7 cellular contexts compared by ENCODE assay signal in genomic region chrX:118347131-118347530, GRCh38. TPM values are rescaled to one million over a fixed set of nuclear protein-coding genes. Genes with fewer than 3 reads are reported as not detected.
DNase-seq lines count a peak whose midpoint lies in the region; FAIRE-seq and TF ChIP-seq lines count a peak whose summit lies in the region.

No MANE protein-coding gene starts in this region.

- DNase-seq in NCI-H460 (ENCODE audit: extremely low read depth, low read depth) (peak; percentile 14), bronchial epithelial cell (ENCODE audit: low read depth) (peak; percentile 74), medulla oblongata (ENCODE audit: extremely low spot score) (peak; percentile 25), COLO668 (lab: John Stamatoyannopoulos, UW; ENCODE audit: unreplicated experiment) (no peak), activated gamma-delta T cell (lab: John Stamatoyannopoulos, UW) (no peak)
- DNase-seq in stimulated activated CD4-positive, alpha-beta T cell treated with anti-CD3 and anti-CD28 coated beads, Interleukin-4, amount 100 ng/mL, for 1 hour: no peak

- H3K4me3 ChIP-seq in GM12875 (ENCODE audit: low read depth, low read length) (peak overlapping the region; percentile 80), bronchial epithelial cell (ENCODE audit: low read depth, low read length) (peak overlapping the region; percentile 65)

- no peak for TF ChIP-seq CTCF in GM12875 (IDR thresholded peaks at IDR 0.05; ENCODE audit: borderline replicate concordance, insufficient read depth, low read depth, low read length)
- no peak for TF ChIP-seq CTCF in bronchial epithelial cell (IDR thresholded peaks at IDR 0.05; ENCODE audit: insufficient read depth, low read length, severe bottlenecking)

- H3K36me3 ChIP-seq in bronchial epithelial cell (ENCODE audit: control insufficient read depth, insufficient read depth, low read length): no peaks in the 10 kb centered on the region

- FAIRE-seq in bronchial epithelial cell (lab: Jason Lieb, UNC): peak; percentile 52

- H3K27me3 ChIP-seq in bronchial epithelial cell (ENCODE audit: control insufficient read depth, insufficient read depth, low read length): no peaks in the 10 kb centered on the region

RNA-seq across cellular contexts. Expression of gene WDR44, which starts 1.2 kb away (rescaled TPM):
- 18.0 and 21.7 TPM in 2 replicates for total RNA-seq in NCI-H460 (2014; rRNA removed; shearing (Covaris generic))
- polyA plus RNA-seq in NCI-H460 (2014; cell fraction: nucleus; rRNA removed): 8.3 and 11.1 TPM in 2 replicates
- total RNA-seq in bronchial epithelial cell: 7.1 and 9.7 TPM in 2 replicates

Comparison
In these comparisons a context has a peak if more than half of its experiments do, and no peak if none do; other contexts are left out.
1. DNase-seq: peak in NCI-H460 (single experiment), bronchial epithelial cell (single experiment) and medulla oblongata (single experiment); none in COLO668 (single experiment), activated gamma-delta T cell (single experiment) and stimulated activated CD4-positive, alpha-beta T cell treated with anti-CD3 and anti-CD28 coated beads, Interleukin-4, amount 100 ng/mL, for 1 hour (single experiment).